ENCODE assay signal across 8 cellular contexts in genomic region chr19:1652471-1653299, GRCh38. TPM values are rescaled to one million over a fixed set of nuclear protein-coding genes. Genes with fewer than 3 reads are reported as not detected.
DNase-seq lines count a peak whose midpoint lies in the region; ATAC-seq and TF ChIP-seq lines count a peak whose summit lies in the region.

TSS of gene TCF3 (minus strand) at chr19:1652615. CDS start at chr19:1650248, 2,367 bp downstream.

- peak within 1 kb of the TSS; percentile 93 to 98 (median 98) for H3K27ac Mint-ChIP-seq in CD8-positive, alpha-beta memory T cell

- ATAC-seq in GM19468 (IDR thresholded peaks at IDR 0.05; ENCODE audit: extremely low read depth, unreplicated experiment), result peak; percentile 64
- peak; percentile 98 for ATAC-seq in lower lobe of right lung

- H3K4me3 ChIP-seq in CD8-positive, alpha-beta memory T cell (ENCODE audit: low read length), result peak within 1 kb of the TSS; percentile 83
- peak within 1 kb of the TSS; percentile 83 for H3K4me3 ChIP-seq in lower lobe of right lung

- no peaks in the 10 kb centered on the region for H3K9me3 ChIP-seq in CD8-positive, alpha-beta memory T cell (ENCODE audit: low read length)
- no peaks in the 10 kb centered on the region for H3K9me3 ChIP-seq in lower lobe of right lung

- intact Hi-C loops in lower lobe of right lung (cut with DNase I), result no loop called here

- peaks cover 13% of the 10 kb centered on the region for H3K4me1 ChIP-seq in CD8-positive, alpha-beta memory T cell (ENCODE audit: insufficient read depth, low read length)
- peaks cover 20% of the 10 kb centered on the region for H3K4me1 ChIP-seq in lower lobe of right lung

- H3K36me3 Mint-ChIP-seq in CD8-positive, alpha-beta memory T cell, result peaks cover 0 to 13% (median 0%) of the 10 kb centered on the region in 3 donors

- peaks cover 17 to 27% (median 18%) of the 10 kb centered on the region in 3 donors for H3K4me1 Mint-ChIP-seq in CD8-positive, alpha-beta memory T cell

- CTCF ChIA-PET in CD8-positive, alpha-beta memory T cell (lab: Charles Lee), result interaction anchor here (1.0 to 2.8 kb wide), 4 partner anchors 18 to 106 kb away, joined by 3 to 10 read pairs (median 8); no protein-coding TSS in a partner anchor

- no peaks in the 10 kb centered on the region for H3K36me3 ChIP-seq in CD8-positive, alpha-beta memory T cell (ENCODE audit: insufficient read depth, low read length)
- peaks cover 20% of the 10 kb centered on the region for H3K36me3 ChIP-seq in lower lobe of right lung

- peaks cover 6 to 10% of the 10 kb centered on the region in 2 donors for H3K27me3 Mint-ChIP-seq in CD8-positive, alpha-beta memory T cell

- peak; percentile 96 to 100 (median 99) for DNase-seq in CD8-positive, alpha-beta memory T cell
- peak; percentile 97 for DNase-seq in HS-5 (ENCODE audit: low read depth)
- DNase-seq in NK-92 treated with Interleukin-12 subunit alpha and Interleukin-12 subunit beta, amount 100 ng/mL, for 24 hours (lab: John Stamatoyannopoulos, UW), result peak; percentile 94
- peak; percentile 99 for DNase-seq in activated CD8-positive, alpha-beta memory T cell treated with anti-CD3 and anti-CD28 coated beads for 24 hours
- DNase-seq in effector CD4-positive, alpha-beta T cell, result peak; percentile 97
- DNase-seq in lower lobe of right lung, result peak; percentile 98
- DNase-seq in stimulated activated CD4-positive, alpha-beta T cell treated with anti-CD3 and anti-CD28 coated beads, TNF-alpha, amount 100 ng/mL, for 24 hours (ENCODE audit: low read depth in 3 of 3), result peak; percentile 96 to 98 (median 97)

- H3K9me3 Mint-ChIP-seq in CD8-positive, alpha-beta memory T cell, result no peaks in the 10 kb centered on the region

- POLR2A ChIA-PET in CD8-positive, alpha-beta memory T cell (lab: Charles Lee), result interaction anchor here (0.6 to 3.1 kb wide), 5 partner anchors 17 to 384 kb away, joined by 3 to 29 read pairs (median 6); partner anchors contain the start of genes CIRBP, MBD3, REEP6 and UQCR11

- no peaks in the 10 kb centered on the region for H3K27me3 ChIP-seq in CD8-positive, alpha-beta memory T cell (ENCODE audit: insufficient read depth, low read length, poor library complexity, severe bottlenecking)
- H3K27me3 ChIP-seq in lower lobe of right lung (ENCODE audit: low read depth), result no peaks in the 10 kb centered on the region

- TF ChIP-seq CTCF in lower lobe of right lung (IDR thresholded peaks at IDR 0.05), result no peak

- H3K4me3 Mint-ChIP-seq in CD8-positive, alpha-beta memory T cell, result peak within 1 kb of the TSS; percentile 82 to 99 (median 93)

- peak within 1 kb of the TSS; percentile 98 for H3K27ac ChIP-seq in CD8-positive, alpha-beta memory T cell (ENCODE audit: low read depth, low read length)
- H3K27ac ChIP-seq in lower lobe of right lung, result peak within 1 kb of the TSS; percentile 100

RNA-seq across cellular contexts. Expression of gene TCF3, which starts in this region (rescaled TPM):
- total RNA-seq in CD8-positive, alpha-beta memory T cell, result 10 to 100 TPM; 96.0 to 97.0 TPM
- polyA plus RNA-seq in CD8-positive, alpha-beta memory T cell, result 13.3 TPM
- 44.5 TPM for total RNA-seq in lower lobe of right lung

Comparison
In these comparisons a context has a peak if more than half of its experiments do, and no peak if none do; other contexts are left out.
1. Peak in every context shown above with its lines: DNase-seq, ATAC-seq, H3K4me3 ChIP-seq and H3K27ac ChIP-seq.